8 cellular contexts compared by ENCODE assay signal in genomic region chr10:7045891-7046599, GRCh38.
DNase-seq lines count a peak whose midpoint lies in the region; ATAC-seq, FAIRE-seq and TF ChIP-seq lines count a peak whose summit lies in the region.

No MANE protein-coding gene starts in this region.

- DNase-seq in GF-D8 (lab: John Stamatoyannopoulos, UW) (peak; percentile 100), HTR-8/SVneo (ENCODE audit: insufficient read length, low spot score) (no peak), retina (no peak), foreskin keratinocyte (no peak), T-helper 9 cell (no peak)
- no peak for DNase-seq in activated naive CD8-positive, alpha-beta T cell treated with anti-CD3 and anti-CD28 coated beads, Interleukin-2, amount 50 U/mL, for 24 hours

- no peak for TF ChIP-seq CTCF in foreskin keratinocyte (conservative IDR thresholded peaks at IDR 0.05)

- H3K4me3 Mint-ChIP-seq in activated naive CD8-positive, alpha-beta T cell treated with anti-CD3 and anti-CD28 coated beads, Interleukin-2, amount 50 U/mL, for 24 hours: no peak overlapping the region

- peaks cover 3% of the 10 kb centered on the region for H3K27me3 ChIP-seq in foreskin keratinocyte

- FAIRE-seq in HTR-8/SVneo (lab: Jason Lieb, UNC): no peak

- H3K9me3 Mint-ChIP-seq in activated naive CD8-positive, alpha-beta T cell treated with anti-CD3 and anti-CD28 coated beads, Interleukin-2, amount 50 U/mL, for 24 hours: peaks cover 6% of the 10 kb centered on the region

- peaks cover 2% of the 10 kb centered on the region for H3K36me3 Mint-ChIP-seq in activated naive CD8-positive, alpha-beta T cell treated with anti-CD3 and anti-CD28 coated beads, Interleukin-2, amount 50 U/mL, for 24 hours (ENCODE audit: low read depth)

- H3K4me1 ChIP-seq in foreskin keratinocyte: no peaks in the 10 kb centered on the region

- H3K27ac ChIP-seq in foreskin keratinocyte: no peak overlapping the region

- ATAC-seq in GM19467 (IDR thresholded peaks at IDR 0.05; ENCODE audit: unreplicated experiment) (peak; percentile 68), HG03442 (IDR thresholded peaks at IDR 0.05; ENCODE audit: unreplicated experiment) (peak; percentile 81), foreskin keratinocyte (no peak)
- peak; percentile 46 for ATAC-seq in activated naive CD8-positive, alpha-beta T cell treated with anti-CD3 and anti-CD28 coated beads, Interleukin-2, amount 50 U/mL, for 24 hours

- H3K27me3 Mint-ChIP-seq in activated naive CD8-positive, alpha-beta T cell treated with anti-CD3 and anti-CD28 coated beads, Interleukin-2, amount 50 U/mL, for 24 hours: peaks cover 2% of the 10 kb centered on the region

- peaks cover 27% of the 10 kb centered on the region for H3K4me1 Mint-ChIP-seq in activated naive CD8-positive, alpha-beta T cell treated with anti-CD3 and anti-CD28 coated beads, Interleukin-2, amount 50 U/mL, for 24 hours

- H3K27ac Mint-ChIP-seq in activated naive CD8-positive, alpha-beta T cell treated with anti-CD3 and anti-CD28 coated beads, Interleukin-2, amount 50 U/mL, for 24 hours: peak overlapping the region; percentile 24
